ENCODE assay signal across 15 cellular contexts in genomic region chr15:96359371-96359771, GRCh38. TPM values are rescaled to one million over a fixed set of nuclear protein-coding genes. Genes with fewer than 3 reads are reported as not detected.
DNase-seq lines count a peak whose midpoint lies in the region; ATAC-seq, FAIRE-seq and TF ChIP-seq lines count a peak whose summit lies in the region.
"Had no signal": no experiment of that assay in that cellular context is flagged by ENCODE, and none has a peak within 500 bp of the region (broad histone marks: within the 10 kb centered on the region; RNA-seq: fewer than 3 reads in every experiment).

No MANE protein-coding gene starts in this region.

- H4K20me1 ChIP-seq in astrocyte (ENCODE audit: insufficient read depth, low read length) (no peaks in the 10 kb centered on the region), hepatocyte (ENCODE audit: insufficient read depth, poor library complexity, severe bottlenecking) (peaks cover 27% of the 10 kb centered on the region)

- peaks cover 9% of the 10 kb centered on the region for H3K4me1 Mint-ChIP-seq in astrocyte (ENCODE audit: low read depth, unreplicated experiment)

- POLR2A ChIA-PET in AG04449 (lab: Yijun Ruan, JAX): interaction anchor here (2.0 kb wide), 1 partner anchor 33 kb away, joined by 7 read pairs; no protein-coding TSS in a partner anchor

- H2AFZ ChIP-seq in astrocyte (ENCODE audit: low read depth, low read length): no peak overlapping the region
- H2AFZ ChIP-seq in hepatocyte: no peak overlapping the region
- H2AFZ ChIP-seq: PC-9 had no signal

- no peak for TF ChIP-seq CTCF in AG04449 (IDR thresholded peaks at IDR 0.05; ENCODE audit: insufficient read depth, low read length, missing control alignments)
- TF ChIP-seq CTCF in astrocyte (IDR thresholded peaks at IDR 0.05; ENCODE audit: insufficient read depth, low read depth, low read length): no peak
- TF ChIP-seq CTCF in hepatocyte (IDR thresholded peaks at IDR 0.05; ENCODE audit: poor library complexity): no peak

- H3K36me3 Mint-ChIP-seq in astrocyte (ENCODE audit: low read depth, unreplicated experiment): no peaks in the 10 kb centered on the region

- in situ Hi-C loops in KBM-7 (cut with MboI; ENCODE audit: low pct_unique_long_range_greater_than_20kb, low sequenced_read_pairs): no loop called here

- WGBS in hepatocyte (ENCODE audit: low lambda C conversion rate, missing lambda C conversion rate): 22% methylated on average over 19 of the region's 20 CpGs

- H3K9me3 ChIP-seq in astrocyte (ENCODE audit: insufficient read depth, low read depth, low read length): no peaks in the 10 kb centered on the region
- no peaks in the 10 kb centered on the region for H3K9me3 ChIP-seq in hepatocyte (ENCODE audit: low read depth)

- peaks cover 31% of the 10 kb centered on the region for H3K79me2 ChIP-seq in astrocyte (ENCODE audit: insufficient read depth, low read length)
- H3K79me2 ChIP-seq in hepatocyte: no peaks in the 10 kb centered on the region

- FAIRE-seq in astrocyte (lab: Jason Lieb, UNC): no peak

- H3K4me2 ChIP-seq in astrocyte (ENCODE audit: low read length) (peak overlapping the region; percentile 92), hepatocyte (peak overlapping the region; percentile 86)
- H3K4me2 ChIP-seq: PC-9 had no signal

- CTCF ChIA-PET in AG04449 (lab: Yijun Ruan, JAX): interaction anchor here (1.2 to 2.8 kb wide), 2 partner anchors 11 to 1100 kb away, joined by 4 to 8 read pairs; no protein-coding TSS in a partner anchor

- H3K27me3 ChIP-seq in astrocyte (ENCODE audit: insufficient read depth, low read length) (peaks cover 11% of the 10 kb centered on the region), hepatocyte (peaks cover 95% of the 10 kb centered on the region)

- peak overlapping the region; percentile 78 for H3K9ac ChIP-seq in astrocyte (ENCODE audit: low read length)

- peaks cover 2% of the 10 kb centered on the region for H3K9me3 Mint-ChIP-seq in astrocyte (ENCODE audit: unreplicated experiment)
- H3K9me3 Mint-ChIP-seq: dendritic cell treated with granulocyte-macrophage colony-stimulating factor and Interleukin-4, amounts not matched to agents 40 ng/mL and 50 ng/mL, for 4 days had no signal

- ATAC-seq in HG03469 (IDR thresholded peaks at IDR 0.05; ENCODE audit: unreplicated experiment): no peak
- ATAC-seq in HG02759 (IDR thresholded peaks at IDR 0.05; ENCODE audit: unreplicated experiment): no peak

- H3K27me3 Mint-ChIP-seq in astrocyte (ENCODE audit: low read depth, unreplicated experiment): peaks cover 59% of the 10 kb centered on the region

- H3K36me3 ChIP-seq in astrocyte (ENCODE audit: insufficient read depth, low read length) (no peaks in the 10 kb centered on the region), hepatocyte (replicated peaks; ENCODE audit: insufficient read depth, low read depth) (no peaks in the 10 kb centered on the region)

- no peak overlapping the region for H3K27ac Mint-ChIP-seq in astrocyte (ENCODE audit: unreplicated experiment)
- H3K27ac Mint-ChIP-seq: dendritic cell treated with granulocyte-macrophage colony-stimulating factor and Interleukin-4, amounts not matched to agents 40 ng/mL and 50 ng/mL, for 4 days had no signal

- no peaks in the 10 kb centered on the region for H3K9me2 ChIP-seq in hepatocyte (replicated peaks; ENCODE audit: insufficient read depth)

- peak overlapping the region; percentile 57 for H3K27ac ChIP-seq in astrocyte (ENCODE audit: low read depth, low read length)
- no peak overlapping the region for H3K27ac ChIP-seq in hepatocyte
- H3K27ac ChIP-seq: PC-9 had no signal

- H3K4me1 ChIP-seq in astrocyte (ENCODE audit: insufficient read depth, low read length): peaks cover 39% of the 10 kb centered on the region
- peaks cover 14% of the 10 kb centered on the region for H3K4me1 ChIP-seq in hepatocyte (ENCODE audit: insufficient read depth)

- peak overlapping the region; percentile 55 for H3K4me3 ChIP-seq in AG04449 (ENCODE audit: low read depth, low read length)
- no peak overlapping the region for H3K4me3 ChIP-seq in astrocyte (ENCODE audit: insufficient read depth, low read depth, low read length)
- no peak overlapping the region for H3K4me3 ChIP-seq in hepatocyte
- H3K4me3 ChIP-seq: lung, PC-9 had no signal

- H3K4me3 Mint-ChIP-seq in astrocyte (ENCODE audit: unreplicated experiment): peak overlapping the region; percentile 60
- H3K4me3 Mint-ChIP-seq: dendritic cell treated with granulocyte-macrophage colony-stimulating factor and Interleukin-4, amounts not matched to agents 40 ng/mL and 50 ng/mL, for 4 days had no signal

- DNase-seq in AG04449 (ENCODE audit: low read depth, low spot score) (no peak), astrocyte (ENCODE audit: low read depth) (no peak), hepatocyte (ENCODE audit: low spot score) (no peak), retina (peak; percentile 59), KBM-7 (no peak), NCI-H524 (lab: John Stamatoyannopoulos, UW) (no peak)
- DNase-seq: activated CD4-positive, alpha-beta T cell treated with anti-CD3 and anti-CD28 coated beads for 1 hour; activated T-cell treated with anti-CD3 and anti-CD28 coated beads for 4 hours; MV-4-11; NCI-H2227 treated with DMSO at 0.1 percent for 48 hours; PC-9 had no signal

RNA-seq across cellular contexts. Expression of gene NR2F2, which starts 28.9 kb away (rescaled TPM):
- total RNA-seq in astrocyte: 59.0 and 75.8 TPM in 2 replicates
- 16.5 and 23.0 TPM in 2 replicates for total RNA-seq in hepatocyte
- 27.9 and 28.3 TPM in 2 replicates for polyA plus RNA-seq in hepatocyte
